26 cellular contexts compared by ENCODE assay signal in the genomic region with DNA sequence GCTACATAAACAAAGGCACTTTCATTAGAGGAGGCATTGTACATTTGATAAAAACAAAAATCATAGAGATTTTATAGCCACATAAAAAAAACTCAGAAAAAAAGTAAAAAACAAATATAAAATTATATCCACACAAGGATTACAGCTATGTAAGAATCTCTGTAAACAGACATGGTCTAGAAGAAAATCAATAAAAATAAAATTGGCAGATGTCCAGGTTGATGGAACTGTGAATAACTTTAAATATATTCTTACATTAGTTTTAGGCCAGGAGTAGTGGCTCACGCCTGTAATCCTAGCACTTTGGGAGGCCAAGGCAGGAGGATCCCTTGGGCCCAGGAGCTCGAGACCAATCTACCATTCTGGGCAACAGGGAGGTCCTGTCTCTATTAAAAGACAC.
"Had no signal": no experiment of that assay in that cellular context is flagged by ENCODE, and none has a peak within 500 bp of the region (broad histone marks: within the 10 kb centered on the region; RNA-seq: fewer than 3 reads in every experiment).

No MANE protein-coding gene starts in this region.

- DNase-seq: activated CD4-positive, alpha-beta memory T cell treated with anti-CD3 and anti-CD28 coated beads, Interleukin-2, amount 10 ng/mL, durations not matched to agents 7 days and 5 days; activated CD4-positive, alpha-beta T cell treated with anti-CD3 and anti-CD28 coated beads for 1 hour; activated CD4-positive, alpha-beta T cell treated with anti-CD3 and anti-CD28 coated beads for 4 hours; activated CD4-positive, alpha-beta T cell treated with anti-CD3 and anti-CD28 coated beads, Interleukin-2, amount 10 ng/mL, durations not matched to agents 7 days and 5 days; activated CD4-positive, alpha-beta T cell treated with anti-CD3 and anti-CD28 coated beads, Interleukin-2, amount 50 U/mL, for 4 hours; activated CD8-positive, alpha-beta memory T cell treated with anti-CD3 and anti-CD28 coated beads, Interleukin-2, amount 50 U/mL, for 48 hours; activated effector memory CD4-positive, alpha-beta T cell treated with Interleukin-2 at 50 U/mL for 16 hours; activated gamma-delta T cell treated with Interleukin-2 at 50 U/mL for 16 hours; activated naive CD4-positive, alpha-beta T cell treated with anti-CD3 and anti-CD28 coated beads, Interleukin-2, amount 50 U/mL, for 16 hours; activated naive CD4-positive, alpha-beta T cell treated with Interleukin-2 at 50 U/mL for 16 hours; activated T-cell treated with anti-CD3 and anti-CD28 coated beads for 4 hours; activated T-cell treated with anti-CD3 and anti-CD28 coated beads, Interleukin-2, amount 50 U/mL, for 4 hours; amniotic stem cell; anterior cingulate cortex; brain microvascular endothelial cell; effector CD4-positive, alpha-beta T cell; foreskin keratinocyte; heart right ventricle; T-helper 2 cell had no signal

- H3K4me3 ChIP-seq: coronary artery, gastroesophageal sphincter, heart right ventricle had no signal

- H3K9me3 Mint-ChIP-seq: activated CD4-positive, alpha-beta memory T cell treated with anti-CD3 and anti-CD28 coated beads, Interleukin-2, amount 10 ng/mL, durations not matched to agents 7 days and 5 days; activated CD4-positive, alpha-beta T cell treated with anti-CD3 and anti-CD28 coated beads, Interleukin-2, amount 10 ng/mL, durations not matched to agents 7 days and 5 days; activated T-cell treated with anti-CD3 and anti-CD28 coated beads, Interleukin-2, amount 50 U/mL, for 4 hours; activated T-helper 17 cell treated with anti-CD3 and anti-CD28 coated beads, Interleukin-2, amount 50 U/mL, for 72 hours; central memory CD8-positive, alpha-beta T cell; WTC11 had no signal

- H3K4me3 Mint-ChIP-seq: activated CD4-positive, alpha-beta memory T cell treated with anti-CD3 and anti-CD28 coated beads, Interleukin-2, amount 10 ng/mL, durations not matched to agents 7 days and 5 days; activated CD4-positive, alpha-beta T cell treated with anti-CD3 and anti-CD28 coated beads, Interleukin-2, amount 10 ng/mL, durations not matched to agents 7 days and 5 days; activated naive CD8-positive, alpha-beta T cell; activated T-cell treated with anti-CD3 and anti-CD28 coated beads, Interleukin-2, amount 50 U/mL, for 4 hours; activated T-helper 17 cell treated with anti-CD3 and anti-CD28 coated beads, Interleukin-2, amount 50 U/mL, for 72 hours; central memory CD8-positive, alpha-beta T cell; dendritic cell treated with granulocyte-macrophage colony-stimulating factor and Interleukin-4, amounts not matched to agents 40 ng/mL and 50 ng/mL, for 4 days; WTC11 had no signal

- H3K9me3 ChIP-seq: gastroesophageal sphincter, heart right ventricle had no signal

- H3K27me3 Mint-ChIP-seq: activated CD4-positive, alpha-beta memory T cell treated with anti-CD3 and anti-CD28 coated beads, Interleukin-2, amount 10 ng/mL, durations not matched to agents 7 days and 5 days; activated CD4-positive, alpha-beta T cell treated with anti-CD3 and anti-CD28 coated beads, Interleukin-2, amount 10 ng/mL, durations not matched to agents 7 days and 5 days; activated naive CD8-positive, alpha-beta T cell; activated T-helper 17 cell treated with anti-CD3 and anti-CD28 coated beads, Interleukin-2, amount 50 U/mL, for 72 hours; central memory CD8-positive, alpha-beta T cell; dendritic cell treated with granulocyte-macrophage colony-stimulating factor and Interleukin-4, amounts not matched to agents 40 ng/mL and 50 ng/mL, for 4 days had no signal

- H3K27me3 ChIP-seq: brain microvascular endothelial cell, foreskin keratinocyte, gastroesophageal sphincter, heart right ventricle had no signal

- H3K4me1 ChIP-seq: foreskin keratinocyte, heart right ventricle had no signal

- H3K27ac ChIP-seq: brain microvascular endothelial cell, coronary artery, foreskin keratinocyte, heart right ventricle had no signal

- H3K4me1 Mint-ChIP-seq: activated CD4-positive, alpha-beta memory T cell treated with anti-CD3 and anti-CD28 coated beads, Interleukin-2, amount 10 ng/mL, durations not matched to agents 7 days and 5 days; activated CD4-positive, alpha-beta T cell treated with anti-CD3 and anti-CD28 coated beads, Interleukin-2, amount 10 ng/mL, durations not matched to agents 7 days and 5 days; activated T-helper 17 cell treated with anti-CD3 and anti-CD28 coated beads, Interleukin-2, amount 50 U/mL, for 72 hours; central memory CD8-positive, alpha-beta T cell had no signal

- H3K27ac Mint-ChIP-seq: activated CD4-positive, alpha-beta memory T cell treated with anti-CD3 and anti-CD28 coated beads, Interleukin-2, amount 10 ng/mL, durations not matched to agents 7 days and 5 days; activated CD4-positive, alpha-beta T cell treated with anti-CD3 and anti-CD28 coated beads, Interleukin-2, amount 10 ng/mL, durations not matched to agents 7 days and 5 days; activated naive CD8-positive, alpha-beta T cell; activated T-helper 17 cell treated with anti-CD3 and anti-CD28 coated beads, Interleukin-2, amount 50 U/mL, for 72 hours; dendritic cell treated with granulocyte-macrophage colony-stimulating factor and Interleukin-4, amounts not matched to agents 40 ng/mL and 50 ng/mL, for 4 days; WTC11 had no signal
